ENCODE assay signal across 7 cellular contexts in genomic region chr5:176387384-176387925, GRCh38. TPM values are rescaled to one million over a fixed set of nuclear protein-coding genes. Genes with fewer than 3 reads are reported as not detected.
DNase-seq lines count a peak whose midpoint lies in the region; ATAC-seq and TF ChIP-seq lines count a peak whose summit lies in the region.

No MANE protein-coding gene starts in this region.

- H3K4me1 Mint-ChIP-seq in activated CD8-positive, alpha-beta T cell treated with anti-CD3 and anti-CD28 coated beads, Interleukin-2, amount 10 ng/mL, durations not matched to agents 7 days and 5 days (ENCODE audit: low read depth) = peaks cover 38% of the 10 kb centered on the region
- peaks cover 22 to 53% of the 10 kb centered on the region in 2 donors for H3K4me1 Mint-ChIP-seq in stimulated activated naive B cell treated with anti-CD40 and anti-IgM and Interleukin-4, amounts not matched to agents 10 μg/mL and 1 μg/mL and 100 μg/mL, for 72 hours

- H3K27ac ChIP-seq in HL-60 (replicated peaks) (peak overlapping the region; percentile 97), iPS-18a (ENCODE audit: low read length) (peak overlapping the region; percentile 69)

- POLR2A ChIA-PET in activated CD8-positive, alpha-beta T cell treated with anti-CD3 and anti-CD28 coated beads, Interleukin-2, amount 10 ng/mL, durations not matched to agents 7 days and 5 days (lab: Charles Lee) = interaction anchor here (0.6 to 1.0 kb wide), 2 partner anchors 150 to 1685 kb away, joined by 4 read pairs; partner anchors contain the start of gene RNF44

- no peaks in the 10 kb centered on the region for H3K9me3 ChIP-seq in iPS-18a (ENCODE audit: control insufficient read depth, low read depth, low read length)

- DNase-seq in HL-60 (ENCODE audit: low read depth in 1 of 2, low spot score in 1 of 2) (no peak), NCI-H1417 (lab: John Stamatoyannopoulos, UW) (no peak)
- DNase-seq in activated CD8-positive, alpha-beta T cell treated with anti-CD3 and anti-CD28 coated beads, Interleukin-2, amount 10 ng/mL, durations not matched to agents 7 days and 5 days = no peak
- no peak for DNase-seq in stimulated activated naive B cell treated with anti-CD40 and anti-IgM and Interleukin-4, amounts not matched to agents 10 μg/mL and 1 μg/mL and 100 μg/mL, for 72 hours

- peaks cover 46% of the 10 kb centered on the region for H3K36me3 ChIP-seq in iPS-18a (ENCODE audit: control insufficient read depth, low read depth, low read length)

- H3K27me3 ChIP-seq in HL-60 (ENCODE audit: insufficient read depth, poor library complexity, severe bottlenecking) = no peaks in the 10 kb centered on the region
- H3K27me3 ChIP-seq in iPS-18a (ENCODE audit: control insufficient read depth, insufficient read depth, low read length) = no peaks in the 10 kb centered on the region

- no peaks in the 10 kb centered on the region for H3K27me3 Mint-ChIP-seq in activated CD8-positive, alpha-beta T cell treated with anti-CD3 and anti-CD28 coated beads, Interleukin-2, amount 10 ng/mL, durations not matched to agents 7 days and 5 days (ENCODE audit: low read depth)
- no peaks in the 10 kb centered on the region for H3K27me3 Mint-ChIP-seq in stimulated activated naive B cell treated with anti-CD40 and anti-IgM and Interleukin-4, amounts not matched to agents 10 μg/mL and 1 μg/mL and 100 μg/mL, for 72 hours

- peak overlapping the region; percentile 99 for H3K9ac ChIP-seq in iPS-18a (ENCODE audit: low read length)

- no peak for TF ChIP-seq CTCF in HL-60 (IDR thresholded peaks at IDR 0.05; ENCODE audit: insufficient read depth, low read length)

- peaks cover 66% of the 10 kb centered on the region for H3K36me3 Mint-ChIP-seq in activated CD8-positive, alpha-beta T cell treated with anti-CD3 and anti-CD28 coated beads, Interleukin-2, amount 10 ng/mL, durations not matched to agents 7 days and 5 days (ENCODE audit: low read depth)
- H3K36me3 Mint-ChIP-seq in stimulated activated naive B cell treated with anti-CD40 and anti-IgM and Interleukin-4, amounts not matched to agents 10 μg/mL and 1 μg/mL and 100 μg/mL, for 72 hours = peaks cover 43 to 75% of the 10 kb centered on the region in 2 donors

- CTCF ChIA-PET in activated CD8-positive, alpha-beta T cell treated with anti-CD3 and anti-CD28 coated beads, Interleukin-2, amount 10 ng/mL, durations not matched to agents 7 days and 5 days (lab: Charles Lee) = interaction anchor here (0.5 kb wide), 1 partner anchor 58 kb away, joined by 3 read pairs; no protein-coding TSS in a partner anchor

- no peak for ATAC-seq in activated CD8-positive, alpha-beta T cell treated with anti-CD3 and anti-CD28 coated beads, Interleukin-2, amount 10 ng/mL, durations not matched to agents 7 days and 5 days
- no peak for ATAC-seq in stimulated activated naive B cell treated with anti-CD40 and anti-IgM and Interleukin-4, amounts not matched to agents 10 μg/mL and 1 μg/mL and 100 μg/mL, for 72 hours (replicated peaks)
- ATAC-seq in HG03342 (IDR thresholded peaks at IDR 0.05; ENCODE audit: unreplicated experiment) (no peak), GM18867 (IDR thresholded peaks at IDR 0.05; ENCODE audit: unreplicated experiment) (no peak)

- H3K27ac Mint-ChIP-seq in activated CD8-positive, alpha-beta T cell treated with anti-CD3 and anti-CD28 coated beads, Interleukin-2, amount 10 ng/mL, durations not matched to agents 7 days and 5 days = peak overlapping the region; percentile 99
- H3K27ac Mint-ChIP-seq in stimulated activated naive B cell treated with anti-CD40 and anti-IgM and Interleukin-4, amounts not matched to agents 10 μg/mL and 1 μg/mL and 100 μg/mL, for 72 hours = peak overlapping the region; percentile 99

- H3K4me3 ChIP-seq in HL-60 (replicated peaks; ENCODE audit: insufficient read depth, low read length) (peak overlapping the region; percentile 91), iPS-18a (ENCODE audit: low read length) (peak overlapping the region; percentile 100)

- H3K4me1 ChIP-seq in iPS-18a (ENCODE audit: control insufficient read depth, low read depth, low read length) = peaks cover 8% of the 10 kb centered on the region

- H3K9me3 Mint-ChIP-seq in activated CD8-positive, alpha-beta T cell treated with anti-CD3 and anti-CD28 coated beads, Interleukin-2, amount 10 ng/mL, durations not matched to agents 7 days and 5 days (ENCODE audit: insufficient read depth) = no peaks in the 10 kb centered on the region
- H3K9me3 Mint-ChIP-seq in stimulated activated naive B cell treated with anti-CD40 and anti-IgM and Interleukin-4, amounts not matched to agents 10 μg/mL and 1 μg/mL and 100 μg/mL, for 72 hours = no peaks in the 10 kb centered on the region

- peak overlapping the region; percentile 93 for H3K4me3 Mint-ChIP-seq in activated CD8-positive, alpha-beta T cell treated with anti-CD3 and anti-CD28 coated beads, Interleukin-2, amount 10 ng/mL, durations not matched to agents 7 days and 5 days
- peak overlapping the region; percentile 98 to 100 for H3K4me3 Mint-ChIP-seq in stimulated activated naive B cell treated with anti-CD40 and anti-IgM and Interleukin-4, amounts not matched to agents 10 μg/mL and 1 μg/mL and 100 μg/mL, for 72 hours

RNA-seq across cellular contexts. Expression of gene NOP16, which starts 0.9 kb away (rescaled TPM):
- 10 to 100 TPM; 44.5 to 46.3 TPM for total RNA-seq in activated CD8-positive, alpha-beta T cell treated with anti-CD3 and anti-CD28 coated beads, Interleukin-2, amount 10 ng/mL, durations not matched to agents 7 days and 5 days

RNA-seq across cellular contexts. Expression of gene HIGD2A, which starts 1.1 kb away (rescaled TPM):
- 100 to 1,000 TPM; 129 to 142 TPM for total RNA-seq in activated CD8-positive, alpha-beta T cell treated with anti-CD3 and anti-CD28 coated beads, Interleukin-2, amount 10 ng/mL, durations not matched to agents 7 days and 5 days

RNA-seq across cellular contexts. Expression of gene ARL10, which starts 22.2 kb away (rescaled TPM):
- 10 to 100 TPM in 1 of 2 experiments, 1 to 10 TPM in 1; 8.6 to 11.0 TPM for total RNA-seq in activated CD8-positive, alpha-beta T cell treated with anti-CD3 and anti-CD28 coated beads, Interleukin-2, amount 10 ng/mL, durations not matched to agents 7 days and 5 days

RNA-seq across cellular contexts. Expression of gene KIAA1191, which starts 25.9 kb away (rescaled TPM):
- 10 to 100 TPM; 51.0 to 55.7 TPM for total RNA-seq in activated CD8-positive, alpha-beta T cell treated with anti-CD3 and anti-CD28 coated beads, Interleukin-2, amount 10 ng/mL, durations not matched to agents 7 days and 5 days

RNA-seq across cellular contexts. Expression of gene CLTB, which starts 28.9 kb away (rescaled TPM):
- total RNA-seq in activated CD8-positive, alpha-beta T cell treated with anti-CD3 and anti-CD28 coated beads, Interleukin-2, amount 10 ng/mL, durations not matched to agents 7 days and 5 days = 10 to 100 TPM; 65.4 to 67.7 TPM
